1 cellular context compared by ENCODE assay signal in genomic region chr10:63465293-63466167, GRCh38.
TF ChIP-seq lines count a peak whose summit lies in the region.

A gene with protein sequence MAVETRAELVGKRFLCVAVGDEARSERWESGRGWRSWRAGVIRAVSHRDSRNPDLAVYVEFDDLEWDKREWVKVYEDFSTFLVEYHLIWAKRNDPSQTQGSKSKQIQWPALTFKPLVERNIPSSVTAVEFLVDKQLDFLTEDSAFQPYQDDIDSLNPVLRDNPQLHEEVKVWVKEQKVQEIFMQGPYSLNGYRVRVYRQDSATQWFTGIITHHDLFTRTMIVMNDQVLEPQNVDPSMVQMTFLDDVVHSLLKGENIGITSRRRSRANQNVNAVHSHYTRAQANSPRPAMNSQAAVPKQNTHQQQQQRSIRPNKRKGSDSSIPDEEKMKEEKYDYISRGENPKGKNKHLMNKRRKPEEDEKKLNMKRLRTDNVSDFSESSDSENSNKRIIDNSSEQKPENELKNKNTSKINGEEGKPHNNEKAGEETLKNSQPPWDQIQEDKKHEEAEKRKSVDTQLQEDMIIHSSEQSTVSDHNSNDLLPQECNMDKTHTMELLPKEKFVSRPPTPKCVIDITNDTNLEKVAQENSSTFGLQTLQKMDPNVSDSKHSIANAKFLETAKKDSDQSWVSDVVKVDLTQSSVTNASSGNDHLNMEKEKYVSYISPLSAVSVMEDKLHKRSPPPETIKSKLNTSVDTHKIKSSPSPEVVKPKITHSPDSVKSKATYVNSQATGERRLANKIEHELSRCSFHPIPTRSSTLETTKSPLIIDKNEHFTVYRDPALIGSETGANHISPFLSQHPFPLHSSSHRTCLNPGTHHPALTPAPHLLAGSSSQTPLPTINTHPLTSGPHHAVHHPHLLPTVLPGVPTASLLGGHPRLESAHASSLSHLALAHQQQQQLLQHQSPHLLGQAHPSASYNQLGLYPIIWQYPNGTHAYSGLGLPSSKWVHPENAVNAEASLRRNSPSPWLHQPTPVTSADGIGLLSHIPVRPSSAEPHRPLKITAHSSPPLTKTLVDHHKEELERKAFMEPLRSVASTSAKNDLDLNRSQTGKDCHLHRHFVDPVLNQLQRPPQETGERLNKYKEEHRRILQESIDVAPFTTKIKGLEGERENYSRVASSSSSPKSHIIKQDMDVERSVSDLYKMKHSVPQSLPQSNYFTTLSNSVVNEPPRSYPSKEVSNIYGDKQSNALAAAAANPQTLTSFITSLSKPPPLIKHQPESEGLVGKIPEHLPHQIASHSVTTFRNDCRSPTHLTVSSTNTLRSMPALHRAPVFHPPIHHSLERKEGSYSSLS (N-terminal part only) (minus strand): TSS chr10:63465977. CDS start chr10:63465662, 315 bp downstream.

TF ChIP-seq in HepG2, 621 proteins besides CTCF, POLR2A, EP300 and RAD21 (continued from another document and continues in another):
- TF ChIP-seq, protein P1, sequence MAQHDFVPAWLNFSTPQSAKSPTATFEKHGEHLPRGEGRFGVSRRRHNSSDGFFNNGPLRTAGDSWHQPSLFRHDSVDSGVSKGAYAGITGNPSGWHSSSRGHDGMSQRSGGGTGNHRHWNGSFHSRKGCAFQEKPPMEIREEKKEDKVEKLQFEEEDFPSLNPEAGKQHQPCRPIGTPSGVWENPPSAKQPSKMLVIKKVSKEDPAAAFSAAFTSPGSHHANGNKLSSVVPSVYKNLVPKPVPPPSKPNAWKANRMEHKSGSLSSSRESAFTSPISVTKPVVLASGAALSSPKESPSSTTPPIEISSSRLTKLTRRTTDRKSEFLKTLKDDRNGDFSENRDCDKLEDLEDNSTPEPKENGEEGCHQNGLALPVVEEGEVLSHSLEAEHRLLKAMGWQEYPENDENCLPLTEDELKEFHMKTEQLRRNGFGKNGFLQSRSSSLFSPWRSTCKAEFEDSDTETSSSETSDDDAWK (CRISPR knock-in tag; IDR thresholded peaks at IDR 0.05) = no peak
- no peak for TF ChIP-seq MYNN (CRISPR knock-in tag; IDR thresholded peaks at IDR 0.05; ENCODE audit: low read depth)
- TF ChIP-seq, protein P2, sequence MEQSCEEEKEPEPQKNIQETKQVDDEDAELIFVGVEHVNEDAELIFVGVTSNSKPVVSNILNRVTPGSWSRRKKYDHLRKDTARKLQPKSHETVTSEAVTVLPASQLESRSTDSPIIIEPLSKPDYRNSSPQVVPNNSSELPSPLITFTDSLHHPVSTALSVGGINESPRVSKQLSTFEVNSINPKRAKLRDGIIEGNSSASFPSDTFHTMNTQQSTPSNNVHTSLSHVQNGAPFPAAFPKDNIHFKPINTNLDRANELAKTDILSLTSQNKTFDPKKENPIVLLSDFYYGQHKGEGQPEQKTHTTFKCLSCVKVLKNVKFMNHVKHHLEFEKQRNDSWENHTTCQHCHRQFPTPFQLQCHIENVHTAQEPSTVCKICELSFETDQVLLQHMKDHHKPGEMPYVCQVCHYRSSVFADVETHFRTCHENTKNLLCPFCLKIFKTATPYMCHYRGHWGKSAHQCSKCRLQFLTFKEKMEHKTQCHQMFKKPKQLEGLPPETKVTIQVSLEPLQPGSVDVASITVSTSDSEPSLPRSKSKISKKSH (CRISPR knock-in tag; IDR thresholded peaks at IDR 0.05; ENCODE audit: borderline replicate concordance) = 0 out of 2 replicates have a peak, but pooled peaks have one; percentile 6
- no peak for TF ChIP-seq ZNF17 (CRISPR knock-in tag; IDR thresholded peaks at IDR 0.05)
- TF ChIP-seq ZBTB34 (CRISPR knock-in tag; IDR thresholded peaks at IDR 0.05) = no peak
- TF ChIP-seq PAWR (CRISPR knock-in tag; IDR thresholded peaks at IDR 0.05; ENCODE audit: borderline replicate concordance) = no peak
- TF ChIP-seq ZNF33B (CRISPR knock-in tag; IDR thresholded peaks at IDR 0.05) = no peak; the same call in 1 of the 2 replicates
- peak; percentile 60; the same call in 1 of the 2 replicates for TF ChIP-seq SIN3A (IDR thresholded peaks at IDR 0.05; ENCODE audit: borderline replicate concordance, low read depth, low read length)
- TF ChIP-seq ZMYM2 (CRISPR knock-in tag; IDR thresholded peaks at IDR 0.05) = peak; percentile 56; the same call in 1 of the 2 replicates
- TF ChIP-seq ZNF138 (CRISPR knock-in tag; IDR thresholded peaks at IDR 0.05; ENCODE audit: low read depth) = no peak; the same call in 1 of the 2 replicates
- TF ChIP-seq, protein P3, sequence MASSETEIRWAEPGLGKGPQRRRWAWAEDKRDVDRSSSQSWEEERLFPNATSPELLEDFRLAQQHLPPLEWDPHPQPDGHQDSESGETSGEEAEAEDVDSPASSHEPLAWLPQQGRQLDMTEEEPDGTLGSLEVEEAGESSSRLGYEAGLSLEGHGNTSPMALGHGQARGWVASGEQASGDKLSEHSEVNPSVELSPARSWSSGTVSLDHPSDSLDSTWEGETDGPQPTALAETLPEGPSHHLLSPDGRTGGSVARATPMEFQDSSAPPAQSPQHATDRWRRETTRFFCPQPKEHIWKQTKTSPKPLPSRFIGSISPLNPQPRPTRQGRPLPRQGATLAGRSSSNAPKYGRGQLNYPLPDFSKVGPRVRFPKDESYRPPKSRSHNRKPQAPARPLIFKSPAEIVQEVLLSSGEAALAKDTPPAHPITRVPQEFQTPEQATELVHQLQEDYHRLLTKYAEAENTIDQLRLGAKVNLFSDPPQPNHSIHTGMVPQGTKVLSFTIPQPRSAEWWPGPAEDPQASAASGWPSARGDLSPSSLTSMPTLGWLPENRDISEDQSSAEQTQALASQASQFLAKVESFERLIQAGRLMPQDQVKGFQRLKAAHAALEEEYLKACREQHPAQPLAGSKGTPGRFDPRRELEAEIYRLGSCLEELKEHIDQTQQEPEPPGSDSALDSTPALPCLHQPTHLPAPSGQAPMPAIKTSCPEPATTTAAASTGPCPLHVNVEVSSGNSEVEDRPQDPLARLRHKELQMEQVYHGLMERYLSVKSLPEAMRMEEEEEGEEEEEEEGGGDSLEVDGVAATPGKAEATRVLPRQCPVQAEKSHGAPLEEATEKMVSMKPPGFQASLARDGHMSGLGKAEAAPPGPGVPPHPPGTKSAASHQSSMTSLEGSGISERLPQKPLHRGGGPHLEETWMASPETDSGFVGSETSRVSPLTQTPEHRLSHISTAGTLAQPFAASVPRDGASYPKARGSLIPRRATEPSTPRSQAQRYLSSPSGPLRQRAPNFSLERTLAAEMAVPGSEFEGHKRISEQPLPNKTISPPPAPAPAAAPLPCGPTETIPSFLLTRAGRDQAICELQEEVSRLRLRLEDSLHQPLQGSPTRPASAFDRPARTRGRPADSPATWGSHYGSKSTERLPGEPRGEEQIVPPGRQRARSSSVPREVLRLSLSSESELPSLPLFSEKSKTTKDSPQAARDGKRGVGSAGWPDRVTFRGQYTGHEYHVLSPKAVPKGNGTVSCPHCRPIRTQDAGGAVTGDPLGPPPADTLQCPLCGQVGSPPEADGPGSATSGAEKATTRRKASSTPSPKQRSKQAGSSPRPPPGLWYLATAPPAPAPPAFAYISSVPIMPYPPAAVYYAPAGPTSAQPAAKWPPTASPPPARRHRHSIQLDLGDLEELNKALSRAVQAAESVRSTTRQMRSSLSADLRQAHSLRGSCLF (CRISPR knock-in tag; IDR thresholded peaks at IDR 0.05; ENCODE audit: borderline replicate concordance) = peak; percentile 67; the same call in 1 of the 2 replicates
- TF ChIP-seq, protein P4, sequence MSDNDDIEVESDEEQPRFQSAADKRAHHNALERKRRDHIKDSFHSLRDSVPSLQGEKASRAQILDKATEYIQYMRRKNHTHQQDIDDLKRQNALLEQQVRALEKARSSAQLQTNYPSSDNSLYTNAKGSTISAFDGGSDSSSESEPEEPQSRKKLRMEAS (IDR thresholded peaks at IDR 0.05) = peak; percentile 59; the same call in 1 of the 2 replicates
- no peak; the same call in none of the 2 replicates for TF ChIP-seq POLR2AphosphoS2 (IDR thresholded peaks at IDR 0.05; ENCODE audit: low read depth, low read length)
- TF ChIP-seq ZNF619 (CRISPR knock-in tag; IDR thresholded peaks at IDR 0.05) = no peak
- no peak for TF ChIP-seq NR1H2 (CRISPR knock-in tag; IDR thresholded peaks at IDR 0.05; ENCODE audit: borderline replicate concordance, low read depth)
- TF ChIP-seq PRDM15 (CRISPR knock-in tag; IDR thresholded peaks at IDR 0.05) = no peak
- TF ChIP-seq SRSF4 (IDR thresholded peaks at IDR 0.05; ENCODE audit: low read depth, low read length, poor library complexity, severe bottlenecking) = no peak
- TF ChIP-seq RNF219 (CRISPR knock-in tag; IDR thresholded peaks at IDR 0.05) = peak; percentile 36; the same call in 1 of the 2 replicates
- TF ChIP-seq MNT (IDR thresholded peaks at IDR 0.05) = no peak
- TF ChIP-seq, protein P5, sequence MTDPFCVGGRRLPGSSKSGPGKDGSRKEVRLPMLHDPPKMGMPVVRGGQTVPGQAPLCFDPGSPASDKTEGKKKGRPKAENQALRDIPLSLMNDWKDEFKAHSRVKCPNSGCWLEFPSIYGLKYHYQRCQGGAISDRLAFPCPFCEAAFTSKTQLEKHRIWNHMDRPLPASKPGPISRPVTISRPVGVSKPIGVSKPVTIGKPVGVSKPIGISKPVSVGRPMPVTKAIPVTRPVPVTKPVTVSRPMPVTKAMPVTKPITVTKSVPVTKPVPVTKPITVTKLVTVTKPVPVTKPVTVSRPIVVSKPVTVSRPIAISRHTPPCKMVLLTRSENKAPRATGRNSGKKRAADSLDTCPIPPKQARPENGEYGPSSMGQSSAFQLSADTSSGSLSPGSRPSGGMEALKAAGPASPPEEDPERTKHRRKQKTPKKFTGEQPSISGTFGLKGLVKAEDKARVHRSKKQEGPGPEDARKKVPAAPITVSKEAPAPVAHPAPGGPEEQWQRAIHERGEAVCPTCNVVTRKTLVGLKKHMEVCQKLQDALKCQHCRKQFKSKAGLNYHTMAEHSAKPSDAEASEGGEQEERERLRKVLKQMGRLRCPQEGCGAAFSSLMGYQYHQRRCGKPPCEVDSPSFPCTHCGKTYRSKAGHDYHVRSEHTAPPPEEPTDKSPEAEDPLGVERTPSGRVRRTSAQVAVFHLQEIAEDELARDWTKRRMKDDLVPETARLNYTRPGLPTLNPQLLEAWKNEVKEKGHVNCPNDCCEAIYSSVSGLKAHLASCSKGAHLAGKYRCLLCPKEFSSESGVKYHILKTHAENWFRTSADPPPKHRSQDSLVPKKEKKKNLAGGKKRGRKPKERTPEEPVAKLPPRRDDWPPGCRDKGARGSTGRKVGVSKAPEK (CRISPR knock-in tag; IDR thresholded peaks at IDR 0.05; ENCODE audit: borderline replicate concordance) = no peak; the same call in 1 of the 2 replicates
- TF ChIP-seq NFIC (IDR thresholded peaks at IDR 0.05; ENCODE audit: low read length) = no peak
- TF ChIP-seq ZNF501 (CRISPR knock-in tag; IDR thresholded peaks at IDR 0.05) = peak; percentile 64; the same call in 1 of the 2 replicates
- peak; percentile 77 for TF ChIP-seq ZNF160 (CRISPR knock-in tag; IDR thresholded peaks at IDR 0.05)
- TF ChIP-seq ZNF674 (CRISPR knock-in tag; IDR thresholded peaks at IDR 0.05; ENCODE audit: low read depth) = no peak
- TF ChIP-seq MATR3 (CRISPR knock-in tag; IDR thresholded peaks at IDR 0.05) = no peak
- TF ChIP-seq NFYC (CRISPR knock-in tag; IDR thresholded peaks at IDR 0.05) = no peak
- TF ChIP-seq KDM5B (CRISPR knock-in tag; IDR thresholded peaks at IDR 0.05; ENCODE audit: borderline replicate concordance) = peak; percentile 85
